9 cellular contexts compared by ENCODE assay signal in the genomic region with DNA sequence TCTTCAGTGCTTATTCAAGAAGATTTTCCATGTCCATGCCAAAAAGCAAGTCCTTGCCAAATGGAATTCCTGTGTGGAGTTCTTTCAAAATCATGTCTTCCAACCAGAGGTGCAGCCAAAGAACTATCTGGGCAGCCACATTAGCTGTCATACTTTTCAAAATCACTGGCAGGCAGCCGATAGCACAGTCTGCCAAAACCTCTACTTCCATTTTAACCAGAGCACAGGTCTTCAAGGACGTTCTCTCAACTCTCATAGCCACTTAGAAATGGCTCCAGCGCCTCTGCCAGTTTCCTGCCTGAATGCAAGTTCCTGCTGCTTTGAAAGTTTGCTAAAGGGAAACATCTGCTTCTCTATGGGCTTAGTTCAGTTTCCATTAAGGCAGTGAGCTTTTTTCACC.
DNase-seq lines count a peak whose midpoint lies in the region; ATAC-seq and TF ChIP-seq lines count a peak whose summit lies in the region.
"Had no signal": no experiment of that assay in that cellular context is flagged by ENCODE, and none has a peak within 500 bp of the region (broad histone marks: within the 10 kb centered on the region; RNA-seq: fewer than 3 reads in every experiment).

No MANE protein-coding gene starts in this region.

- DNase-seq in GM03348 (ENCODE audit: low spot score) (peak; percentile 69), adrenal gland (peak; percentile 65 to 95 (median 83)), heart left ventricle (peak; percentile 74 to 87 (median 82)), psoas muscle (peak; percentile 58 to 80), NCI-H1417 (lab: John Stamatoyannopoulos, UW) (no peak), trophoblast cell (no peak)
- DNase-seq: foreskin keratinocyte had no signal

- H3K18ac ChIP-seq in trophoblast cell (ENCODE audit: low read length): no peak overlapping the region

- no peak overlapping the region for H3K14ac ChIP-seq in trophoblast cell (ENCODE audit: low read length)

- 3 to 11% (median 8%) methylated on average over 3 of the region's 3 CpGs for WGBS in adrenal gland, 4 donors
- 0 to 10% (median 1%) methylated on average over 3 of the region's 3 CpGs for WGBS in heart left ventricle, 4 donors
- WGBS in psoas muscle, 3 donors: 1 to 4% (median 3%) methylated on average over 3 of the region's 3 CpGs
- WGBS in trophoblast cell (ENCODE audit: extremely low coverage, insufficient coverage, insufficient read length): no CpG with 5 or more reads among the region's 3 CpGs

- no peaks in the 10 kb centered on the region for H3K9me3 ChIP-seq in adrenal gland (replicated peaks in 1 of 3)
- no peaks in the 10 kb centered on the region for H3K9me3 ChIP-seq in heart left ventricle
- no peaks in the 10 kb centered on the region for H3K9me3 ChIP-seq in psoas muscle
- no peaks in the 10 kb centered on the region for H3K9me3 ChIP-seq in trophoblast cell (ENCODE audit: insufficient read depth, low read depth, low read length)

- H3K27me3 ChIP-seq in adrenal gland (no peaks in the 10 kb centered on the region), heart left ventricle (no peaks in the 10 kb centered on the region), psoas muscle (ENCODE audit: insufficient read depth in 3 of 3, low read length in 2 of 3) (no peaks in the 10 kb centered on the region), trophoblast cell (ENCODE audit: insufficient read depth, low read length) (no peaks in the 10 kb centered on the region)
- H3K27me3 ChIP-seq: foreskin keratinocyte had no signal

- no peaks in the 10 kb centered on the region for H3K4me1 ChIP-seq in adrenal gland (replicated peaks in 1 of 2)
- H3K4me1 ChIP-seq in heart left ventricle: peaks cover 0 to 17% (median 0%) of the 10 kb centered on the region in 12 donors
- peaks cover 7% of the 10 kb centered on the region for H3K4me1 ChIP-seq in psoas muscle
- H3K4me1 ChIP-seq in trophoblast cell (ENCODE audit: control insufficient read depth in 1 of 2, insufficient read depth in 2 of 2, low read length in 2 of 2): no peaks in the 10 kb centered on the region
- H3K4me1 ChIP-seq: foreskin keratinocyte had no signal

- H3K9ac ChIP-seq in trophoblast cell (ENCODE audit: low read length): no peak overlapping the region

- no peak overlapping the region for H2AFZ ChIP-seq in trophoblast cell (ENCODE audit: insufficient read depth, low read length, poor library complexity)

- H3K36me3 ChIP-seq in adrenal gland (replicated peaks in 1 of 2) (no peaks in the 10 kb centered on the region), heart left ventricle (no peaks in the 10 kb centered on the region), psoas muscle (ENCODE audit: insufficient read depth in 1 of 2, low read depth in 1 of 2) (no peaks in the 10 kb centered on the region), trophoblast cell (ENCODE audit: control insufficient read depth in 1 of 2, insufficient read depth in 2 of 2, low read length in 2 of 2) (no peaks in the 10 kb centered on the region)

- H3K4me3 ChIP-seq in adrenal gland (peak overlapping the region in 1 of 4 donors; percentile 5), heart left ventricle (no peak overlapping the region), psoas muscle (no peak overlapping the region), trophoblast cell (ENCODE audit: low read depth, low read length) (no peak overlapping the region)

- H3K4ac ChIP-seq in trophoblast cell (ENCODE audit: low read depth, low read length): no peak overlapping the region

- TF ChIP-seq CTCF in adrenal gland (IDR thresholded peaks at IDR 0.05) (no peak), heart left ventricle (IDR thresholded peaks at IDR 0.05) (no peak), psoas muscle (IDR thresholded peaks at IDR 0.05) (no peak)

- H4K12ac ChIP-seq in trophoblast cell (ENCODE audit: low read depth, low read length): no peak overlapping the region

- no peak overlapping the region for H2BK12ac ChIP-seq in trophoblast cell (ENCODE audit: low read length)

- H3K23ac ChIP-seq in trophoblast cell (ENCODE audit: low read length): no peak overlapping the region

- intact Hi-C loops in adrenal gland (cut with DNase I) (no loop called here), heart left ventricle (cut with DNase I) (no loop called here), psoas muscle (cut with DNase I) (no loop called here)

- H2BK120ac ChIP-seq in trophoblast cell (ENCODE audit: insufficient read depth, low read length, poor library complexity): no peak overlapping the region

- no peak overlapping the region for H4K91ac ChIP-seq in trophoblast cell (ENCODE audit: low read depth, low read length)

- H3K4me2 ChIP-seq in trophoblast cell (ENCODE audit: low read length): no peak overlapping the region

- TF ChIP-seq POLR2A in adrenal gland (IDR thresholded peaks at IDR 0.05) (no peak), heart left ventricle (IDR thresholded peaks at IDR 0.05) (no peak)

- no peak overlapping the region for H2BK5ac ChIP-seq in trophoblast cell (ENCODE audit: low read depth, low read length, poor library complexity)

- no peak overlapping the region for H3K27ac ChIP-seq in adrenal gland
- peak overlapping the region; percentile 7 to 84 (median 66) for H3K27ac ChIP-seq in heart left ventricle
- no peak overlapping the region for H3K27ac ChIP-seq in psoas muscle
- no peak overlapping the region for H3K27ac ChIP-seq in trophoblast cell (ENCODE audit: low read depth, low read length)
- H3K27ac ChIP-seq: foreskin keratinocyte had no signal

- ATAC-seq in heart left ventricle (peak; percentile 97 to 98 (median 98)), psoas muscle (peak; percentile 60 to 87 (median 84)), HG03196 (IDR thresholded peaks at IDR 0.05; ENCODE audit: unreplicated experiment) (no peak), GM21619 (IDR thresholded peaks at IDR 0.05; ENCODE audit: unreplicated experiment) (no peak)
- ATAC-seq: foreskin keratinocyte had no signal

- H4K8ac ChIP-seq in trophoblast cell (ENCODE audit: low read depth, low read length): no peak overlapping the region

- H3K79me2 ChIP-seq in trophoblast cell (ENCODE audit: control insufficient read depth, insufficient read depth, low read length, poor library complexity): no peaks in the 10 kb centered on the region

- no peak overlapping the region for H2AK5ac ChIP-seq in trophoblast cell (ENCODE audit: low read length)

- no peaks in the 10 kb centered on the region for H3K79me1 ChIP-seq in trophoblast cell (ENCODE audit: low read length)

Comparison
In these comparisons a context has a peak if more than half of its experiments do, and no peak if none do; other contexts are left out.
1. DNase-seq: peak in GM03348 (single experiment), adrenal gland (7 of 7), heart left ventricle (5 of 5) and psoas muscle (2 of 2); none in NCI-H1417 (0 of 3) and trophoblast cell (0 of 2).
2. H3K27ac ChIP-seq: peak in heart left ventricle (12 of 12); none in adrenal gland (0 of 5), psoas muscle (single experiment) and trophoblast cell (single experiment).
3. ATAC-seq: peak in heart left ventricle (4 of 4) and psoas muscle (4 of 4); none in HG03196 (single experiment) and GM21619 (single experiment).